ENCODE assay signal across 20 cellular contexts in the genomic region with DNA sequence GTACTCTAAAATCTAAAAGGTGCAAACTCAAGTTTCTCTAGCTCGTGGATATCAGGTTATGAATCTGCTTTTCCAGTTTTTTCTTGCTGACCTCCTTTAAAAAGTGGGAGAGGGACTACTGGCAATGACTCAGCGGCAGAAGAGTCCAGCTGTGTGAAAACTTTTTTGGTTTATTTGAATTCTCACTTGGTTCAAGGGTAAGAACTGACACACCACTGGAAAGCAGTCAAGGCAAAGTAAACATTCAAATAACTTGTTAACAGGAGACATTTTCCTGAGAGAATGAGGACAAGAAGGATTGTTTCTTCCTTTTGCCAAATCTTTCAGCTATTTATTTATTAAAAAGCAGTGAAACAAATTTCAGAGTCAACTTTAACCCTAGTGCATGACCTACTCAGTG. TPM values are rescaled to one million over a fixed set of nuclear protein-coding genes. Genes with fewer than 3 reads are reported as not detected.
DNase-seq lines count a peak whose midpoint lies in the region; ATAC-seq and TF ChIP-seq lines count a peak whose summit lies in the region.
"Had no signal": no experiment of that assay in that cellular context is flagged by ENCODE, and none has a peak within 500 bp of the region (broad histone marks: within the 10 kb centered on the region; RNA-seq: fewer than 3 reads in every experiment).

No MANE protein-coding gene starts in this region.

- no peak for TF ChIP-seq EP300 in gastroesophageal sphincter (IDR thresholded peaks at IDR 0.05)

- 0 to 13% methylated on average over 1 to 2 of the region's 2 CpGs for WGBS in gastroesophageal sphincter (ENCODE audit: low coverage in 1 of 2), 2 donors

- H3K27ac Mint-ChIP-seq in WTC11 (peak overlapping the region; percentile 47; the same call in 1 of the 2 replicates), nephron (peak overlapping the region in 2 of 3 experiments; percentile 39 to 56)
- H3K27ac Mint-ChIP-seq: CD4-positive, alpha-beta T cell; IgD-negative memory B cell had no signal

- H3K9me3 ChIP-seq in gastroesophageal sphincter (no peaks in the 10 kb centered on the region), subcutaneous abdominal adipose tissue (ENCODE audit: control insufficient read depth in 5 of 5, low read length in 5 of 5) (no peaks in the 10 kb centered on the region)
- H3K9me3 ChIP-seq: SJSA1 had no signal

- no peaks in the 10 kb centered on the region for H3K27me3 Mint-ChIP-seq in WTC11 (ENCODE audit: low read depth)
- no peaks in the 10 kb centered on the region for H3K27me3 Mint-ChIP-seq in nephron (ENCODE audit: low read depth)

- H3K4me3 Mint-ChIP-seq in WTC11 (no peak overlapping the region), nephron (no peak overlapping the region)
- H3K4me3 Mint-ChIP-seq: CD4-positive, alpha-beta T cell; IgD-negative memory B cell had no signal

- H3K36me3 ChIP-seq in gastroesophageal sphincter (no peaks in the 10 kb centered on the region), subcutaneous abdominal adipose tissue (ENCODE audit: control insufficient read depth in 5 of 5, insufficient read depth in 5 of 5, low read length in 5 of 5) (no peaks in the 10 kb centered on the region)
- H3K36me3 ChIP-seq: SJSA1 had no signal

- H3K36me3 Mint-ChIP-seq in WTC11 (no peaks in the 10 kb centered on the region), nephron (ENCODE audit: low read depth) (no peaks in the 10 kb centered on the region)
- H3K36me3 Mint-ChIP-seq: IgD-negative memory B cell had no signal

- H3K4me1 ChIP-seq in gastroesophageal sphincter (peaks cover 0 to 57% (median 8%) of the 10 kb centered on the region in 3 donors), subcutaneous abdominal adipose tissue (ENCODE audit: control insufficient read depth in 5 of 5, insufficient read depth in 5 of 5, low read length in 5 of 5) (peaks cover 2 to 21% (median 10%) of the 10 kb centered on the region in 5 donors)
- H3K4me1 ChIP-seq: SJSA1 had no signal

- ATAC-seq in WTC11, result no peak
- peak; percentile 25 for ATAC-seq in gastroesophageal sphincter
- ATAC-seq in GM18511 (IDR thresholded peaks at IDR 0.05; ENCODE audit: unreplicated experiment), result no peak

- POLR2A ChIA-PET in WTC11 (lab: Charles Lee), result no interaction called here

- H3K27me3 ChIP-seq in gastroesophageal sphincter (no peaks in the 10 kb centered on the region), subcutaneous abdominal adipose tissue (ENCODE audit: control insufficient read depth in 5 of 5, insufficient read depth in 4 of 5, low read length in 5 of 5) (no peaks in the 10 kb centered on the region)
- H3K27me3 ChIP-seq: SJSA1 had no signal

- H3K9me3 Mint-ChIP-seq in WTC11, result no peaks in the 10 kb centered on the region
- no peaks in the 10 kb centered on the region for H3K9me3 Mint-ChIP-seq in nephron
- H3K9me3 Mint-ChIP-seq: CD4-positive, alpha-beta T cell; IgD-negative memory B cell had no signal

- no peaks in the 10 kb centered on the region for H3K4me1 Mint-ChIP-seq in WTC11
- peaks cover 36% of the 10 kb centered on the region for H3K4me1 Mint-ChIP-seq in nephron
- H3K4me1 Mint-ChIP-seq: IgD-negative memory B cell had no signal

- no peak for DNase-seq in WTC11 (ENCODE audit: low spot score)
- no peak for DNase-seq in activated CD4-positive, alpha-beta T cell treated with anti-CD3 and anti-CD28 coated beads, Interleukin-2, amount 50 U/mL, for 1 hour
- DNase-seq in NCI-H1930 (lab: John Stamatoyannopoulos, UW), result no peak
- no peak for DNase-seq in activated T-cell treated with anti-CD3 and anti-CD28 coated beads, Interleukin-2, amount 50 U/mL, for 48 hours
- DNase-seq: CD4-positive, alpha-beta T cell; COR-L47; DMS79; Karpas-422; NCI-H1417; NCI-H187 treated with DMSO at 0.1 percent for 48 hours; NCI-H226; NCI-H510A treated with DMSO at 0.1 percent for 48 hours; NCI-H774; NK-92 treated with Interleukin-12 subunit alpha and Interleukin-12 subunit beta, amount 100 ng/mL, for 24 hours had no signal

- CTCF ChIA-PET in WTC11 (lab: Charles Lee), result interaction anchor here (1.1 kb wide), 1 partner anchor 85 kb away, joined by 6 read pairs; no protein-coding TSS in a partner anchor

- H3K9ac ChIP-seq in subcutaneous abdominal adipose tissue (ENCODE audit: low read length in 5 of 5), result no peak overlapping the region

- H3K27ac ChIP-seq in gastroesophageal sphincter, result peak overlapping the region in 3 of 4 donors; percentile 39 to 75 (median 52)
- peak overlapping the region; percentile 46 for H3K27ac ChIP-seq in subcutaneous abdominal adipose tissue (ENCODE audit: low read depth, low read length)
- H3K27ac ChIP-seq: SJSA1 had no signal

- H3K4me3 ChIP-seq in gastroesophageal sphincter (no peak overlapping the region), subcutaneous abdominal adipose tissue (ENCODE audit: low read depth in 1 of 5, low read length in 5 of 5) (no peak overlapping the region)
- H3K4me3 ChIP-seq: SJSA1 had no signal

- TF ChIP-seq CTCF in WTC11 (IDR thresholded peaks at IDR 0.05) (no peak), gastroesophageal sphincter (IDR thresholded peaks at IDR 0.05) (no peak), nephron (IDR thresholded peaks at IDR 0.05; ENCODE audit: unreplicated experiment in 3 of 3) (no peak)

- no peak for TF ChIP-seq POLR2A in gastroesophageal sphincter (IDR thresholded peaks at IDR 0.05)

TF ChIP-seq in WTC11, 78 proteins besides CTCF, POLR2A, EP300 and RAD21 (continues in another document):
- no peak for TF ChIP-seq E2F4 (CRISPR knock-in tag; IDR thresholded peaks at IDR 0.05; ENCODE audit: borderline replicate concordance, low read depth)
- TF ChIP-seq NFATC4 (CRISPR knock-in tag; IDR thresholded peaks at IDR 0.05), result no peak
- TF ChIP-seq ZNF396 (CRISPR knock-in tag; IDR thresholded peaks at IDR 0.05; ENCODE audit: borderline replicate concordance), result no peak
- no peak for TF ChIP-seq ZNF232 (CRISPR knock-in tag; IDR thresholded peaks at IDR 0.05)
- TF ChIP-seq, protein P1, sequence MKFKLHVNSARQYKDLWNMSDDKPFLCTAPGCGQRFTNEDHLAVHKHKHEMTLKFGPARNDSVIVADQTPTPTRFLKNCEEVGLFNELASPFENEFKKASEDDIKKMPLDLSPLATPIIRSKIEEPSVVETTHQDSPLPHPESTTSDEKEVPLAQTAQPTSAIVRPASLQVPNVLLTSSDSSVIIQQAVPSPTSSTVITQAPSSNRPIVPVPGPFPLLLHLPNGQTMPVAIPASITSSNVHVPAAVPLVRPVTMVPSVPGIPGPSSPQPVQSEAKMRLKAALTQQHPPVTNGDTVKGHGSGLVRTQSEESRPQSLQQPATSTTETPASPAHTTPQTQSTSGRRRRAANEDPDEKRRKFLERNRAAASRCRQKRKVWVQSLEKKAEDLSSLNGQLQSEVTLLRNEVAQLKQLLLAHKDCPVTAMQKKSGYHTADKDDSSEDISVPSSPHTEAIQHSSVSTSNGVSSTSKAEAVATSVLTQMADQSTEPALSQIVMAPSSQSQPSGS (CRISPR knock-in tag; IDR thresholded peaks at IDR 0.05; ENCODE audit: borderline replicate concordance, low read depth), result no peak
- TF ChIP-seq ARID4B (CRISPR knock-in tag; IDR thresholded peaks at IDR 0.05; ENCODE audit: borderline replicate concordance), result no peak
- TF ChIP-seq FOXP1 (CRISPR knock-in tag; IDR thresholded peaks at IDR 0.05; ENCODE audit: borderline replicate concordance), result no peak
- TF ChIP-seq, protein P2, sequence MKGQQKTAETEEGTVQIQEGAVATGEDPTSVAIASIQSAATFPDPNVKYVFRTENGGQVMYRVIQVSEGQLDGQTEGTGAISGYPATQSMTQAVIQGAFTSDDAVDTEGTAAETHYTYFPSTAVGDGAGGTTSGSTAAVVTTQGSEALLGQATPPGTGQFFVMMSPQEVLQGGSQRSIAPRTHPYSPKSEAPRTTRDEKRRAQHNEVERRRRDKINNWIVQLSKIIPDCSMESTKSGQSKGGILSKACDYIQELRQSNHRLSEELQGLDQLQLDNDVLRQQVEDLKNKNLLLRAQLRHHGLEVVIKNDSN (CRISPR knock-in tag; IDR thresholded peaks at IDR 0.05), result no peak
- no peak for TF ChIP-seq RELA (CRISPR knock-in tag; IDR thresholded peaks at IDR 0.05; ENCODE audit: borderline replicate concordance)
- TF ChIP-seq NR1H2 (CRISPR knock-in tag; IDR thresholded peaks at IDR 0.05), result no peak

RNA-seq across cellular contexts. Expression of gene CDON, which starts 36.1 kb away (rescaled TPM):
- total RNA-seq in WTC11 (2021) (33.0 to 34.1 TPM (median 33.3 TPM) in 3 replicates), gastroesophageal sphincter (10 to 100 TPM; 14.2 to 40.9 (median 29.1) TPM)
